In the genomic region with DNA sequence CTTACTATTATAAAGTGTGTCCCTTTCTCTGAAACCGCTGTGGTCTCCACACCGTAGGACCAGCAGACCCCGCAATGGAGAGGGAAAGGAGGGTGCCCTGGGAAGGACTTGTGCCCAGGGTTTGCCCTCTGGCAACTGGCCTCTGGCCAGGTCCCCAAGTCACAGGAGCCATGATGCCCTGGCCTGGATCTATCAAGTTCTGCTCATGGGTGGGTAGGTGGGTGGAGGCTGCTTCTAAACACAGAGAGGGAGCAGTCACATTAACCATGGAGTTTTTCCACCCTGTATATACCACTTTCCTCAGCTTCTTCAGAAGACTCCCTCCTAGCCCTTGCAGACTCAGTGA, we compare ENCODE assay signal across 10 cellular contexts. TPM values are rescaled to one million over a fixed set of nuclear protein-coding genes. Genes with fewer than 3 reads are reported as not detected.
DNase-seq lines count a peak whose midpoint lies in the region; ATAC-seq and TF ChIP-seq lines count a peak whose summit lies in the region.
"Had no signal": no experiment of that assay in that cellular context is flagged by ENCODE, and none has a peak within 500 bp of the region (broad histone marks: within the 10 kb centered on the region; RNA-seq: fewer than 3 reads in every experiment).

No MANE protein-coding gene starts in this region.

- intact Hi-C loops in MCF 10A (cut with micrococcal nuclease) (no loop called here), breast epithelium (cut with DNase I; ENCODE audit: low total_unique reads) (no loop called here)

- H3K9me3 Mint-ChIP-seq in MCF 10A (ENCODE audit: unreplicated experiment) (no peaks in the 10 kb centered on the region), T-cell (no peaks in the 10 kb centered on the region)

- no TSS peak for BruUV-seq in MCF 10A (replicated peaks; lab: Mats Ljungman, UMichigan)

- POLR2A ChIA-PET in MCF 10A (lab: Yijun Ruan, JAX) (interaction anchor here (1.2 kb wide), 1 partner anchor 70 kb away, joined by 3 read pairs; a partner anchor contains a TSS), T-cell (lab: Charles Lee) (no interaction called here), HEK293T (lab: Yijun Ruan, JAX) (interaction anchor here (0.9 kb wide), 1 partner anchor 69 kb away, joined by 3 read pairs; no protein-coding TSS in a partner anchor)

- no peaks in the 10 kb centered on the region for H3K36me3 Mint-ChIP-seq in MCF 10A (ENCODE audit: insufficient read depth, unreplicated experiment)
- H3K36me3 Mint-ChIP-seq in T-cell: no peaks in the 10 kb centered on the region

- peak overlapping the region; percentile 81 for H3K4me3 Mint-ChIP-seq in MCF 10A (ENCODE audit: unreplicated experiment)
- peak overlapping the region; percentile 13 to 84 (median 59) for H3K4me3 Mint-ChIP-seq in T-cell

- peak overlapping the region in 1 of 3 donors; percentile 64 for H3K4me3 ChIP-seq in breast epithelium
- peak overlapping the region; percentile 15 for H3K4me3 ChIP-seq in iPS-18a (ENCODE audit: low read length)
- peak overlapping the region; percentile 72 for H3K4me3 ChIP-seq in thoracic aorta

- TF ChIP-seq CTCF in MCF 10A (IDR thresholded peaks at IDR 0.05; ENCODE audit: unreplicated experiment) (no peak), breast epithelium (IDR thresholded peaks at IDR 0.05) (no peak), thoracic aorta (IDR thresholded peaks at IDR 0.05) (no peak)

- no peaks in the 10 kb centered on the region for H3K36me3 ChIP-seq in breast epithelium
- no peaks in the 10 kb centered on the region for H3K36me3 ChIP-seq in iPS-18a (ENCODE audit: control insufficient read depth, low read depth, low read length)
- H3K36me3 ChIP-seq in thoracic aorta: no peaks in the 10 kb centered on the region

- TF ChIP-seq POLR2A in breast epithelium (IDR thresholded peaks at IDR 0.05): no peak

- no peak overlapping the region for H3K9ac ChIP-seq in iPS-18a (ENCODE audit: low read length)

- no peak overlapping the region for H3K27ac Mint-ChIP-seq in MCF 10A (ENCODE audit: low read depth, unreplicated experiment)
- no peak overlapping the region for H3K27ac Mint-ChIP-seq in T-cell

- no peaks in the 10 kb centered on the region for H3K9me3 ChIP-seq in breast epithelium
- no peaks in the 10 kb centered on the region for H3K9me3 ChIP-seq in iPS-18a (ENCODE audit: control insufficient read depth, low read depth, low read length)
- no peaks in the 10 kb centered on the region for H3K9me3 ChIP-seq in thoracic aorta

- no peak for ATAC-seq in T-cell (replicated peaks in 1 of 4)
- no peak for ATAC-seq in thoracic aorta (ENCODE audit: insufficient number of reproducible peaks, low FRiP score, low read depth)
- ATAC-seq in HG02970 (IDR thresholded peaks at IDR 0.05; ENCODE audit: low FRiP score, unreplicated experiment): no peak

- CTCF ChIA-PET in MCF 10A (lab: Yijun Ruan, JAX): interaction anchor here (0.6 to 0.7 kb wide), 2 partner anchors 92 to 786 kb away, joined by 4 read pairs; no protein-coding TSS in a partner anchor
- CTCF ChIA-PET in T-cell (lab: Charles Lee): no interaction called here
- CTCF ChIA-PET in HEK293T (lab: Yijun Ruan, JAX): no interaction called here

- DNase-seq in MCF 10A (ENCODE audit: unreplicated experiment) (no peak), breast epithelium (ENCODE audit: low spot score in 2 of 2) (no peak), T-cell (no peak), thoracic aorta (ENCODE audit: low spot score) (no peak), H4 (ENCODE audit: low spot score) (no peak), HEK293T (ENCODE audit: extremely low spot score) (no peak)

- H3K4me1 Mint-ChIP-seq in MCF 10A (ENCODE audit: insufficient read depth, unreplicated experiment) (peaks cover 6% of the 10 kb centered on the region), T-cell (peaks cover 4 to 10% (median 6%) of the 10 kb centered on the region in 3 donors)

- H3K4me1 ChIP-seq in breast epithelium (peaks cover 0 to under 1% of the 10 kb centered on the region in 2 donors), iPS-18a (ENCODE audit: control insufficient read depth, low read depth, low read length) (no peaks in the 10 kb centered on the region), thoracic aorta (ENCODE audit: control insufficient read depth in 1 of 2, low read depth in 2 of 2) (peaks cover 0 to 15% of the 10 kb centered on the region in 2 donors)

- H3K27ac ChIP-seq in breast epithelium (no peak overlapping the region), iPS-18a (ENCODE audit: low read length) (no peak overlapping the region), thoracic aorta (no peak overlapping the region)

- H3K27me3 Mint-ChIP-seq in MCF 10A (ENCODE audit: insufficient read depth, unreplicated experiment) (peaks cover 28% of the 10 kb centered on the region), T-cell (peaks cover 15 to 18% of the 10 kb centered on the region in 2 donors)

- peaks cover 0 to 6% of the 10 kb centered on the region in 2 donors for H3K27me3 ChIP-seq in breast epithelium
- H3K27me3 ChIP-seq in iPS-18a (ENCODE audit: control insufficient read depth, insufficient read depth, low read length): peaks cover 71% of the 10 kb centered on the region
- H3K27me3 ChIP-seq in thoracic aorta (replicated peaks; ENCODE audit: insufficient read depth): no peaks in the 10 kb centered on the region

TF ChIP-seq in HEK293T, 16 proteins besides CTCF, POLR2A, EP300 and RAD21:
- TF ChIP-seq CTBP1 (IDR thresholded peaks at IDR 0.05; ENCODE audit: borderline replicate concordance) (no peak), SP1 (IDR thresholded peaks at IDR 0.05) (no peak), BHLHE40 (IDR thresholded peaks at IDR 0.05; ENCODE audit: borderline replicate concordance) (no peak), HDGF (IDR thresholded peaks at IDR 0.05; ENCODE audit: borderline replicate concordance) (no peak), L3MBTL2 (conservative IDR thresholded peaks at IDR 0.05) (no peak), ELF4 (IDR thresholded peaks at IDR 0.05) (no peak), FOXA1 (IDR thresholded peaks at IDR 0.05) (no peak), TARDBP (IDR thresholded peaks at IDR 0.05) (no peak), NFRKB (IDR thresholded peaks at IDR 0.05) (no peak), SUZ12 (IDR thresholded peaks at IDR 0.05) (no peak), LEF1 (IDR thresholded peaks at IDR 0.05; ENCODE audit: borderline replicate concordance) (no peak)
- TF ChIP-seq, protein P1, sequence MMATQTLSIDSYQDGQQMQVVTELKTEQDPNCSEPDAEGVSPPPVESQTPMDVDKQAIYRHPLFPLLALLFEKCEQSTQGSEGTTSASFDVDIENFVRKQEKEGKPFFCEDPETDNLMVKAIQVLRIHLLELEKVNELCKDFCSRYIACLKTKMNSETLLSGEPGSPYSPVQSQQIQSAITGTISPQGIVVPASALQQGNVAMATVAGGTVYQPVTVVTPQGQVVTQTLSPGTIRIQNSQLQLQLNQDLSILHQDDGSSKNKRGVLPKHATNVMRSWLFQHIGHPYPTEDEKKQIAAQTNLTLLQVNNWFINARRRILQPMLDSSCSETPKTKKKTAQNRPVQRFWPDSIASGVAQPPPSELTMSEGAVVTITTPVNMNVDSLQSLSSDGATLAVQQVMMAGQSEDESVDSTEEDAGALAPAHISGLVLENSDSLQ (IDR thresholded peaks at IDR 0.05): no peak

RNA-seq across cellular contexts. Expression of a gene that starts 9.4 kb away (rescaled TPM):
- not detected in 2 replicates for total RNA-seq in MCF 10A (2022)
- total RNA-seq in breast epithelium: not detected
- not detected for total RNA-seq in T-cell
- total RNA-seq in thoracic aorta: not detected
- total RNA-seq in H4 (2014; rRNA removed; shearing (Covaris generic)): 0.02 TPM in 1 of 2 replicates, not detected in the other
- total RNA-seq: lung, SK-MEL-5 had no signal

RNA-seq across cellular contexts. Expression of a gene that starts 9.7 kb away (rescaled TPM):
- total RNA-seq in MCF 10A (2022): not detected in 2 replicates
- 10 to 100 TPM; 22.6 to 71.3 (median 67.5) TPM for total RNA-seq in breast epithelium
- under 1 TPM in 4 of 5 donors, not detected in 1; 0.12 to 0.35 (median 0.18) TPM for total RNA-seq in T-cell
- 1 to 10 TPM in 1 of 2 donors, under 1 TPM in 1; 0.27 to 2.1 TPM for total RNA-seq in thoracic aorta
- total RNA-seq in H4 (2014; rRNA removed; shearing (Covaris generic)): not detected in 2 replicates

RNA-seq across cellular contexts. Expression of a gene that starts 19.9 kb away (rescaled TPM):
- 30.1 and 31.1 TPM in 2 replicates for total RNA-seq in MCF 10A (2022)
- total RNA-seq in breast epithelium: 10 to 100 TPM; 37.0 to 43.9 (median 42.0) TPM
- total RNA-seq in T-cell: 100 to 1,000 TPM in 2 of 5 donors, 10 to 100 TPM in 3; 81.3 to 146 (median 99.7) TPM
- total RNA-seq in thoracic aorta: 10 to 100 TPM; 52.5 to 67.7 TPM
- 20.7 and 22.9 TPM in 2 replicates for total RNA-seq in H4 (2014; rRNA removed; shearing (Covaris generic))

RNA-seq across cellular contexts. Expression of a gene that starts 48.1 kb away (rescaled TPM):
- total RNA-seq in MCF 10A (2022) (0.37 and 0.71 TPM in 2 replicates), breast epithelium (under 1 TPM; 0.48 to 0.73 (median 0.66) TPM), T-cell (1 to 10 TPM; 2.2 to 7.8 (median 6.6) TPM), thoracic aorta (10 to 100 TPM in 1 of 2 donors, 1 to 10 TPM in 1; 6.4 to 16.9 TPM)
- 0.81 TPM in 1 of 2 replicates, not detected in the other for total RNA-seq in H4 (2014; rRNA removed; shearing (Covaris generic))

RNA-seq across cellular contexts. Expression of a gene that starts 51.2 kb away (rescaled TPM):
- not detected in 2 replicates for total RNA-seq in MCF 10A (2022)
- total RNA-seq in breast epithelium: 1 to 10 TPM; 1.6 to 9.5 (median 5.1) TPM
- under 1 TPM in 3 of 5 donors, not detected in 2; 0.35 to 0.56 (median 0.47) TPM for total RNA-seq in T-cell
- total RNA-seq in thoracic aorta: 10 to 100 TPM in 1 of 2 donors, 1 to 10 TPM in 1; 3.1 to 22.9 TPM
- total RNA-seq in H4 (2014; rRNA removed; shearing (Covaris generic)): not detected in 2 replicates
- total RNA-seq: SK-MEL-5 had no signal

Comparison
In these comparisons a context has a peak if more than half of its experiments do, and no peak if none do; other contexts are left out.
1. RNA of a gene that starts 9.7 kb away (total RNA-seq): 22.6 to 71.3 TPM in breast epithelium; 0.27 to 2.1 TPM in thoracic aorta, 0.12 to 0.35 TPM in T-cell, not detected in MCF 10A and not detected in H4; every median in the first group is over 4 times any median in the second.
2. POLR2A ChIA-PET loops: an anchor here in MCF 10A (1.2 kb wide) and HEK293T (0.9 kb wide); none called in T-cell.